12 cellular contexts compared by ENCODE assay signal in the genomic region with DNA sequence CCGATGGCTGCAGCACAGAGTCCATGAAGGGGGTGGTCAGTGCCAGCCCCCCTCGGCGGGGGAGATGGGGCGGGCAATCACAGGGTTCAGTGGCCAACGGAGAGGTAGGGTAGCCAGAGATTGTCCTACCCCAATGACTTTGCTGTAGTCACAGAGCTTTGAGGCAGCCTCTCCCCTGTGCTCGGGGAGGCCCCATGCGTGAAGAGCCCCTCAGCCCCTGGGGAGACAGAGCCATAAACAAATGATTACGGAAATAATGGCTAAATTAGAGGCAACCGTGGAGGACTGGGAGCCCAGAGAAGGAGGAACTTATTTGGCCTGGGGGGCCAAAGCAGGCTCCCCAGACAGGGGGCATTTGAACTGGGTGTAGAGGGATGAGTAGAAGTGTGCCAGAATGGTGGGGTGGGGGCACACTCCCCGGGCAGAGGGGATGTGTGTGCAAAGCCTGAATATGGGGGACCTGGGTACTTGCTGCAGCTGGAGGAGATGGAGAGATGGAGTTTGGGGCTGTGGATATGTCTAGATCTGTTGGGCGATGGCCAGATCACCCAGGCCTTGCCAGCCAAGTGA.
DNase-seq lines count a peak whose midpoint lies in the region; ATAC-seq and TF ChIP-seq lines count a peak whose summit lies in the region.
"Had no signal": no experiment of that assay in that cellular context is flagged by ENCODE, and none has a peak within 500 bp of the region (broad histone marks: within the 10 kb centered on the region; RNA-seq: fewer than 3 reads in every experiment).

No MANE protein-coding gene starts in this region.

- H3K4me1 Mint-ChIP-seq in neural crest cell, result peaks cover 48% of the 10 kb centered on the region
- H3K4me1 Mint-ChIP-seq: activated CD4-positive, alpha-beta T cell treated with anti-CD3 and anti-CD28 coated beads for 36 hours had no signal

- H3K27ac Mint-ChIP-seq in neural crest cell (ENCODE audit: unreplicated experiment), result no peak overlapping the region
- H3K27ac Mint-ChIP-seq: activated CD4-positive, alpha-beta T cell treated with anti-CD3 and anti-CD28 coated beads for 36 hours had no signal

- H3K4me1 ChIP-seq in left ventricle myocardium inferior (peaks cover 68% of the 10 kb centered on the region), vagina (peaks cover 80% of the 10 kb centered on the region)

- H3K9me3 ChIP-seq in left ventricle myocardium inferior (replicated peaks), result no peaks in the 10 kb centered on the region
- no peaks in the 10 kb centered on the region for H3K9me3 ChIP-seq in vagina
- H3K9me3 ChIP-seq: upper lobe of right lung had no signal

- no peak overlapping the region for H3K4me3 ChIP-seq in left ventricle myocardium inferior
- no peak overlapping the region for H3K4me3 ChIP-seq in vagina
- H3K4me3 ChIP-seq: upper lobe of right lung had no signal

- TF ChIP-seq POLR2A in vagina (IDR thresholded peaks at IDR 0.05), result no peak

- H3K27me3 Mint-ChIP-seq in neural crest cell (ENCODE audit: low read depth), result no peaks in the 10 kb centered on the region
- H3K27me3 Mint-ChIP-seq: activated CD4-positive, alpha-beta T cell treated with anti-CD3 and anti-CD28 coated beads for 36 hours had no signal

- peaks cover 4% of the 10 kb centered on the region for H3K36me3 Mint-ChIP-seq in neural crest cell (ENCODE audit: low read depth)

- H3K36me3 ChIP-seq in left ventricle myocardium inferior (peaks cover 3% of the 10 kb centered on the region), vagina (no peaks in the 10 kb centered on the region)
- H3K36me3 ChIP-seq: upper lobe of right lung had no signal

- no peaks in the 10 kb centered on the region for H3K27me3 ChIP-seq in left ventricle myocardium inferior (ENCODE audit: low read depth)
- H3K27me3 ChIP-seq in vagina, result no peaks in the 10 kb centered on the region
- H3K27me3 ChIP-seq: upper lobe of right lung had no signal

- DNase-seq in left ventricle myocardium inferior (no peak), cardiac septum (ENCODE audit: low spot score) (no peak), neural crest cell (ENCODE audit: low read depth, low spot score) (no peak), vagina (ENCODE audit: extremely low spot score in 2 of 2) (no peak), NCI-H1930 (lab: John Stamatoyannopoulos, UW) (no peak), GOT3 (lab: John Stamatoyannopoulos, UW) (no peak)
- DNase-seq: activated CD4-positive, alpha-beta T cell treated with anti-CD3 and anti-CD28 coated beads for 36 hours; NCI-H187 treated with DMSO at 0.1 percent for 48 hours; NK-92 treated with Interleukin-12 subunit alpha and Interleukin-12 subunit beta, amount 100 ng/mL, for 24 hours had no signal

- no peak for ATAC-seq in GM18858 (IDR thresholded peaks at IDR 0.05; ENCODE audit: unreplicated experiment)
- ATAC-seq: activated CD4-positive, alpha-beta T cell treated with anti-CD3 and anti-CD28 coated beads for 36 hours had no signal

- H3K4me3 Mint-ChIP-seq in neural crest cell, result peak overlapping the region; percentile 10
- H3K4me3 Mint-ChIP-seq: activated CD4-positive, alpha-beta T cell treated with anti-CD3 and anti-CD28 coated beads for 36 hours had no signal

- intact Hi-C loops in left ventricle myocardium inferior (cut with micrococcal nuclease), result no loop called here
- intact Hi-C loops in cardiac septum (cut with DNase I), result no loop called here
- intact Hi-C loops in vagina (cut with DNase I), result loop anchor here (5.0 kb wide), 1 partner anchor 162 kb away; no protein-coding TSS in a partner anchor

- H3K27ac ChIP-seq in left ventricle myocardium inferior (replicated peaks) (peak overlapping the region; percentile 79), cingulate gyrus (ENCODE audit: low read depth, low read length) (peak overlapping the region; percentile 31), vagina (peak overlapping the region; percentile 77)
- H3K27ac ChIP-seq: upper lobe of right lung had no signal

- TF ChIP-seq CTCF in left ventricle myocardium inferior (IDR thresholded peaks at IDR 0.05; ENCODE audit: borderline replicate concordance) (no peak), neural crest cell (conservative IDR thresholded peaks at IDR 0.05) (no peak), vagina (IDR thresholded peaks at IDR 0.05) (no peak)

- no peaks in the 10 kb centered on the region for H3K9me3 Mint-ChIP-seq in neural crest cell
